Comparison of ENCODE assay signal across 8 cellular contexts in genomic region chr12:1594295-1595025, GRCh38. TPM values are rescaled to one million over a fixed set of nuclear protein-coding genes. Genes with fewer than 3 reads are reported as not detected.
DNase-seq lines count a peak whose midpoint lies in the region; ATAC-seq and TF ChIP-seq lines count a peak whose summit lies in the region.

FBXL14 (minus strand) TSS chr12:1594581; CDS start chr12:1594066, 515 bp downstream.

- no peak for TF ChIP-seq EP300 in transverse colon (IDR thresholded peaks at IDR 0.05; ENCODE audit: low read depth)

- no peaks in the 10 kb centered on the region for H3K36me3 ChIP-seq in cardiac muscle cell
- no peaks in the 10 kb centered on the region for H3K36me3 ChIP-seq in transverse colon

- peak; percentile 92 for DNase-seq in NCI-H1092 (lab: John Stamatoyannopoulos, UW)
- peak; percentile 93 for DNase-seq in SW480 (ENCODE audit: low spot score)
- peak; percentile 83 for DNase-seq in activated naive CD8-positive, alpha-beta T cell treated with anti-CD3 and anti-CD28 coated beads, Interleukin-2, amount 50 U/mL, for 16 hours (ENCODE audit: low read depth, low spot score)
- DNase-seq in cardiac muscle cell (ENCODE audit: low read depth in 1 of 2, low spot score in 1 of 2): peak; percentile 92 to 95
- peak; percentile 82 for DNase-seq in pons (ENCODE audit: low spot score)
- DNase-seq in transverse colon: peak; percentile 92

- intact Hi-C loops in transverse colon (cut with DNase I; ENCODE audit: low total_unique reads): no loop called here

- TF ChIP-seq CTCF in cardiac muscle cell (IDR thresholded peaks at IDR 0.05; ENCODE audit: low read depth, low read length) (no peak), transverse colon (IDR thresholded peaks at IDR 0.05) (no peak)

- H3K27me3 ChIP-seq in cardiac muscle cell: no peaks in the 10 kb centered on the region
- H3K27me3 ChIP-seq in transverse colon: no peaks in the 10 kb centered on the region

- H3K4me3 ChIP-seq in cardiac muscle cell (peak within 1 kb of the TSS; percentile 75), transverse colon (peak within 1 kb of the TSS; percentile 66 to 79 (median 76))

- in situ Hi-C loops in transverse colon (cut with MboI; ENCODE audit: low pct_ligation_motif_present in 1 of 4, low pct_unique_long_range_greater_than_20kb in 1 of 4, low sequenced_read_pairs in 3 of 4): loop anchor here in 1 of 4 donors (25.0 kb wide), 1 partner anchor 482 kb away; no protein-coding TSS in a partner anchor

- H3K27ac ChIP-seq in cardiac muscle cell (peak within 1 kb of the TSS; percentile 92), transverse colon (peak within 1 kb of the TSS; percentile 95 to 99 (median 95))

- peak; percentile 53 for ATAC-seq in HG02571 (IDR thresholded peaks at IDR 0.05; ENCODE audit: unreplicated experiment)

- H3K9me3 ChIP-seq in cardiac muscle cell (ENCODE audit: low read depth) (no peaks in the 10 kb centered on the region), transverse colon (no peaks in the 10 kb centered on the region)

- peak; percentile 24 for TF ChIP-seq POLR2A in GM10847 (IDR thresholded peaks at IDR 0.05; ENCODE audit: extremely low read depth, insufficient read length)
- peak; percentile 31 for TF ChIP-seq POLR2A in transverse colon (IDR thresholded peaks at IDR 0.05)

- H3K4me1 ChIP-seq in cardiac muscle cell (ENCODE audit: low read depth) (peaks cover 44% of the 10 kb centered on the region), transverse colon (peaks cover 0 to 66% (median 52%) of the 10 kb centered on the region in 4 donors)

- WGBS in transverse colon (ENCODE audit: low coverage in 1 of 2), 2 donors: 0% methylated on average over 42 of the region's 111 CpGs; no CpG with 5 or more reads in 1 of the 2 donors

RNA-seq across cellular contexts. Expression of gene FBXL14, which starts in this region (rescaled TPM):
- total RNA-seq in cardiac muscle cell (22.4 and 27.8 TPM in 2 replicates), transverse colon (10 to 100 TPM; 15.5 to 44.4 (median 28.0) TPM)
- polyA plus RNA-seq in cardiac muscle cell: 17.8 and 34.3 TPM in 2 replicates

Comparison
In these comparisons a context has a peak if more than half of its experiments do, and no peak if none do; other contexts are left out.
1. Peak in every context shown above with its lines: DNase-seq, ATAC-seq, H3K4me3 ChIP-seq and H3K27ac ChIP-seq.